17 cellular contexts compared by ENCODE assay signal in the genomic region with DNA sequence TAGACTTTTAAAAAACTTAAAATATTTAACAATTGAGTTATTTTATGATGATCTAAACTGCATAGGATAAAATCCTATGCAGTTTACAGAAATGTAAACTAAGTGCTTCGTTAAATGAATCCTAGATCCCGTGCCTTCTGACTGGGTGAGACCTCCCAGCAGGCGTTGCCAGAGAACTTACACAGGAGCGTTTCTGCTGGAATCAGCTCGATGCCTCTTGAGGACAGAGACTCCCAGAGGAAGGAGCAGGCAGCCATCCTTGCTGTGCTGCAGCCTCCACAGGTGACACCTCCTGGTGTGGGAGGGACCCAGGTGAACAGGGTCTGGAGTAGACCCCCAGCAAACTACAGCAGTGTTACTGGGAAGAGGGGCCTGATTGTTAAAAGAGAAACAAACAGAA.
"Had no signal": no experiment of that assay in that cellular context is flagged by ENCODE, and none has a peak within 500 bp of the region (broad histone marks: within the 10 kb centered on the region; RNA-seq: fewer than 3 reads in every experiment).

No MANE protein-coding gene starts in this region.

- DNase-seq: activated CD4-positive, alpha-beta T cell treated with anti-CD3 and anti-CD28 coated beads for 48 hours; activated CD4-positive, CD25-positive, alpha-beta regulatory T cell; activated CD8-positive, alpha-beta T cell treated with anti-CD3 and anti-CD28 coated beads, Interleukin-2, amount 10 ng/mL, durations not matched to agents 7 days and 5 days; activated naive CD4-positive, alpha-beta T cell treated with anti-CD3 and anti-CD28 coated beads for 36 hours; activated T-cell treated with anti-CD3 and anti-CD28 coated beads, Interleukin-2, amount 50 U/mL, for 24 hours; body of pancreas; dorsolateral prefrontal cortex; erythroblast; immature natural killer cell; natural killer cell; nucleus accumbens; posterior cingulate gyrus; stimulated activated CD4-positive, alpha-beta T cell treated with anti-CD3 and anti-CD28 coated beads, Interleukin-2, amount 100 ng/mL, for 24 hours; stimulated activated naive CD8-positive, alpha-beta T cell treated with anti-CD3 and anti-CD28 coated beads, Interleukin-15, Interleukin-2, amounts not matched to agents 100 U/mL and 50 U/mL, for 24 hours; substantia nigra; T-cell; tibial artery had no signal

- H3K4me3 ChIP-seq: body of pancreas, dorsolateral prefrontal cortex, tibial artery had no signal

- H3K27ac ChIP-seq: body of pancreas, dorsolateral prefrontal cortex, tibial artery had no signal

- H3K27me3 ChIP-seq: body of pancreas, dorsolateral prefrontal cortex, tibial artery had no signal

- H3K36me3 ChIP-seq: tibial artery had no signal

- H3K4me1 ChIP-seq: body of pancreas had no signal

- ATAC-seq: activated CD8-positive, alpha-beta T cell treated with anti-CD3 and anti-CD28 coated beads, Interleukin-2, amount 10 ng/mL, durations not matched to agents 7 days and 5 days; body of pancreas; natural killer cell; stimulated activated naive CD8-positive, alpha-beta T cell treated with anti-CD3 and anti-CD28 coated beads, Interleukin-15, Interleukin-2, amounts not matched to agents 100 U/mL and 50 U/mL, for 24 hours; T-cell had no signal

- H3K9me3 ChIP-seq: body of pancreas, tibial artery had no signal
